ENCODE assay signal across 1 cellular context in genomic region chr11:12160680-12161079, GRCh38.
TF ChIP-seq lines count a peak whose summit lies in the region.

No MANE protein-coding gene starts in this region.

TF ChIP-seq in IMR-90, 13 proteins besides CTCF, POLR2A, EP300 and RAD21 (continued from another document):
- TF ChIP-seq RCOR1 (IDR thresholded peaks at IDR 0.05; ENCODE audit: insufficient replicate concordance, low read length): no peak
- TF ChIP-seq, protein P1, sequence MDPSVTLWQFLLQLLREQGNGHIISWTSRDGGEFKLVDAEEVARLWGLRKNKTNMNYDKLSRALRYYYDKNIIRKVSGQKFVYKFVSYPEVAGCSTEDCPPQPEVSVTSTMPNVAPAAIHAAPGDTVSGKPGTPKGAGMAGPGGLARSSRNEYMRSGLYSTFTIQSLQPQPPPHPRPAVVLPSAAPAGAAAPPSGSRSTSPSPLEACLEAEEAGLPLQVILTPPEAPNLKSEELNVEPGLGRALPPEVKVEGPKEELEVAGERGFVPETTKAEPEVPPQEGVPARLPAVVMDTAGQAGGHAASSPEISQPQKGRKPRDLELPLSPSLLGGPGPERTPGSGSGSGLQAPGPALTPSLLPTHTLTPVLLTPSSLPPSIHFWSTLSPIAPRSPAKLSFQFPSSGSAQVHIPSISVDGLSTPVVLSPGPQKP (IDR thresholded peaks at IDR 0.05; ENCODE audit: borderline replicate concordance, low read depth, low read length): no peak
- TF ChIP-seq BHLHE40 (IDR thresholded peaks at IDR 0.05; ENCODE audit: low read depth, low read length): no peak
- TF ChIP-seq MAZ (IDR thresholded peaks at IDR 0.05; ENCODE audit: borderline replicate concordance, low read depth, low read length): no peak
- TF ChIP-seq CEBPB (IDR thresholded peaks at IDR 0.05; ENCODE audit: low read depth, low read length): no peak
- TF ChIP-seq FOS (IDR thresholded peaks at IDR 0.05; ENCODE audit: low read depth, low read length): no peak
TF ChIP-seq in IMR-90: peak in this region for 0.
